ENCODE assay signal across 10 cellular contexts in the genomic region with DNA sequence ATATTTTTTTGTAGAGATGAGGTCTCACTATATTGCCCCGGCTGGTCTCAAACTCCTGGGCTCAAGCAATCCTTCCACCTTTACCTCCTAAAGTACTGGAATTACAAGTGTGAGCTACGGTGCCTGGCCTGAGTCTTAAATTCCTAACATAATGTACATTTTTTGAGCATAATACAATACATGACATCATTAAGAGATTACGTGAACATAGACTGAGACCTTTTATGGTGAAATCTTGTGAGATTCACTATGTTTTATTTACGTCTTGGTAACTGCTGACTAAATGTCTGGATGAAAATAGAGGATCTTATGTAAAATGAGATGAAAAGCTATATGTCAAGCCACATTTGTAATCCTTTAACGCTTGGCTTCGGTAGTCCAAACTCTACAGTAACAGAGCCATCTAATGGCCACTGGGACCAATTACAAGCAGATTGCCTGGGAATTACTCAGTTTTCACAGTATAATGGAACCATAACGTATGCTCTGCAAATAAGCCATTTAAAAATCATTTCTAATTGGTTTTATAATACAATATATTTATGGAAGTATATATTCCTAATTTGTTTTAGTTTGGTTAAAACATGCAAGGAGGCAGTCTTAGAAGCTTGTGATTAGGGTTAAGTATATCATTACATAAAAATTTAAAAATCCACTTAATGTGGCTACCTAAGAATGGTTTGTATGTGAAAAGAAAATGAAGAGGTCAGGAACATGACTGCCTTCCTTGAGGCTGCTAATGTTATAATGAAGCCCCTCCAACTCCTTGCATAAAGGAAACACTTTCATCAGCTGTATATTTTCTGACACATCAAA. TPM values are rescaled to one million over a fixed set of nuclear protein-coding genes. Genes with fewer than 3 reads are reported as not detected.
A peak's percentile ranks its signal among the peaks of the same experiment; 100 is the strongest.
DNase-seq lines count a peak whose midpoint lies in the region; ATAC-seq and TF ChIP-seq lines count a peak whose summit lies in the region.
"Had no signal": no experiment of that assay in that cellular context is flagged by ENCODE, and none has a peak within 500 bp of the region (broad histone marks: within the 10 kb centered on the region; RNA-seq: fewer than 3 reads in every experiment).

No MANE protein-coding gene starts in this region.

- WGBS in smooth muscle cell (ENCODE audit: low lambda C conversion rate), result 11% methylated on average over 7 of the region's 7 CpGs

- H4K20me1 ChIP-seq in OCI-LY7 (ENCODE audit: insufficient read depth, low read length), result no peaks in the 10 kb centered on the region
- H4K20me1 ChIP-seq in smooth muscle cell (ENCODE audit: low read depth), result no peaks in the 10 kb centered on the region

- H3K9me3 Mint-ChIP-seq in MCF 10A (ENCODE audit: unreplicated experiment), result no peaks in the 10 kb centered on the region
- no peaks in the 10 kb centered on the region for H3K9me3 Mint-ChIP-seq in immature natural killer cell
- H3K9me3 Mint-ChIP-seq: activated naive CD4-positive, alpha-beta T cell treated with anti-CD3 and anti-CD28 coated beads, Interleukin-2, amount 50 U/mL, for 24 hours; stimulated activated naive CD8-positive, alpha-beta T cell treated with anti-CD3 and anti-CD28 coated beads, Interleukin-15, Interleukin-2, amounts not matched to agents 100 ng/mL and 50 ng/mL, for 24 hours had no signal

- CTCF ChIA-PET in OCI-LY7 (lab: Charles Lee; ENCODE audit: unreplicated experiment), result interaction anchor here (0.6 kb wide), 2 partner anchors 8 to 136 kb away, joined by 3 to 5 read pairs; a partner anchor contains a TSS
- CTCF ChIA-PET in MCF 10A (lab: Yijun Ruan, JAX), result interaction anchor here (0.6 to 6.2 kb wide), 24 partner anchors 10 to 222 kb away, joined by 3 to 90 read pairs (median 4); no protein-coding TSS in a partner anchor

- H3K27me3 Mint-ChIP-seq in MCF 10A (ENCODE audit: insufficient read depth, unreplicated experiment) (no peaks in the 10 kb centered on the region), immature natural killer cell (ENCODE audit: low read depth in 3 of 3) (peaks cover 0 to 3% (median 0%) of the 10 kb centered on the region in 3 donors)
- H3K27me3 Mint-ChIP-seq: activated naive CD4-positive, alpha-beta T cell treated with anti-CD3 and anti-CD28 coated beads, Interleukin-2, amount 50 U/mL, for 24 hours; stimulated activated naive CD8-positive, alpha-beta T cell treated with anti-CD3 and anti-CD28 coated beads, Interleukin-15, Interleukin-2, amounts not matched to agents 100 ng/mL and 50 ng/mL, for 24 hours had no signal

- H3K27ac ChIP-seq in OCI-LY7 (ENCODE audit: low read depth, low read length, poor library complexity, severe bottlenecking) (no peak overlapping the region), smooth muscle cell (ENCODE audit: low read depth) (peak overlapping the region; percentile 70)

- H3K4me3 ChIP-seq in OCI-LY7 (ENCODE audit: low read depth, low read length, poor library complexity, severe bottlenecking) (no peak overlapping the region), smooth muscle cell (no peak overlapping the region)

- H3K79me2 ChIP-seq in OCI-LY7 (ENCODE audit: insufficient read depth, low read depth, low read length) (no peaks in the 10 kb centered on the region), smooth muscle cell (ENCODE audit: low read depth) (no peaks in the 10 kb centered on the region)

- intact Hi-C loops in OCI-LY7 (cut with micrococcal nuclease; ENCODE audit: unreplicated experiment), result loop anchor here (1.0 to 5.0 kb wide), 5 partner anchors 63 to 373 kb away; a partner anchor contains a TSS
- intact Hi-C loops in MCF 10A (cut with micrococcal nuclease), result loop anchor here (1.0 to 10.0 kb wide), 5 partner anchors 38 to 371 kb away; a partner anchor contains a TSS

- H3K36me3 ChIP-seq in OCI-LY7 (ENCODE audit: insufficient read depth, low read length) (no peaks in the 10 kb centered on the region), smooth muscle cell (ENCODE audit: low read depth) (no peaks in the 10 kb centered on the region)

- H3K4me3 Mint-ChIP-seq in MCF 10A (ENCODE audit: unreplicated experiment) (no peak overlapping the region), immature natural killer cell (no peak overlapping the region)
- H3K4me3 Mint-ChIP-seq: activated naive CD4-positive, alpha-beta T cell treated with anti-CD3 and anti-CD28 coated beads, Interleukin-2, amount 50 U/mL, for 24 hours; stimulated activated naive CD8-positive, alpha-beta T cell treated with anti-CD3 and anti-CD28 coated beads, Interleukin-15, Interleukin-2, amounts not matched to agents 100 ng/mL and 50 ng/mL, for 24 hours had no signal

- H3K9me3 ChIP-seq in OCI-LY7 (ENCODE audit: low read length) (peaks cover 4% of the 10 kb centered on the region; the same call in 1 of the 2 replicates), smooth muscle cell (replicated peaks; ENCODE audit: low read depth) (no peaks in the 10 kb centered on the region)

- no peak overlapping the region for H2AFZ ChIP-seq in OCI-LY7 (ENCODE audit: low read length)
- peak overlapping the region; percentile 6 for H2AFZ ChIP-seq in smooth muscle cell (ENCODE audit: low read depth)

- H3K4me1 Mint-ChIP-seq in MCF 10A (ENCODE audit: insufficient read depth, unreplicated experiment), result peaks cover 4% of the 10 kb centered on the region
- no peaks in the 10 kb centered on the region for H3K4me1 Mint-ChIP-seq in immature natural killer cell
- H3K4me1 Mint-ChIP-seq: activated naive CD4-positive, alpha-beta T cell treated with anti-CD3 and anti-CD28 coated beads, Interleukin-2, amount 50 U/mL, for 24 hours had no signal

- H3K9ac ChIP-seq in smooth muscle cell (ENCODE audit: low read depth), result peak overlapping the region; percentile 13

- no peaks in the 10 kb centered on the region for H3K9me2 ChIP-seq in OCI-LY7 (ENCODE audit: insufficient read depth, low read length)

- BruUV-seq in OCI-LY7 (replicated peaks; lab: Mats Ljungman, UMichigan) (no TSS peak), MCF 10A (replicated peaks; lab: Mats Ljungman, UMichigan) (no TSS peak)

- no peaks in the 10 kb centered on the region for H3F3A ChIP-seq in smooth muscle cell (ENCODE audit: low read depth)

- DNase-seq in NCI-H510A treated with DMSO at 0.1 percent for 48 hours (lab: John Stamatoyannopoulos, UW), result peak; percentile 83
- DNase-seq in NCI-H510A (lab: John Stamatoyannopoulos, UW), result no peak
- DNase-seq in KG1 (lab: John Stamatoyannopoulos, UW), result peak; percentile 37
- DNase-seq in OCI-LY7 (ENCODE audit: low spot score), result peak; percentile 80
- peak; percentile 83 for DNase-seq in MCF 10A (ENCODE audit: unreplicated experiment)
- peak; percentile 32 to 46 (median 44) for DNase-seq in immature natural killer cell
- no peak for DNase-seq in smooth muscle cell (lab: John Stamatoyannopoulos, UW; ENCODE audit: unreplicated experiment)

- H3K36me3 Mint-ChIP-seq in MCF 10A (ENCODE audit: insufficient read depth, unreplicated experiment) (peaks cover 6% of the 10 kb centered on the region), immature natural killer cell (no peaks in the 10 kb centered on the region)
- H3K36me3 Mint-ChIP-seq: activated naive CD4-positive, alpha-beta T cell treated with anti-CD3 and anti-CD28 coated beads, Interleukin-2, amount 50 U/mL, for 24 hours had no signal

- POLR2A ChIA-PET in OCI-LY7 (lab: Charles Lee), result interaction anchor here (0.6 kb wide), 1 partner anchor 24 kb away, joined by 3 read pairs; no protein-coding TSS in a partner anchor
- POLR2A ChIA-PET in MCF 10A (lab: Yijun Ruan, JAX), result interaction anchor here (0.6 to 1.3 kb wide), 8 partner anchors 9 to 246 kb away, joined by 3 to 10 read pairs (median 4); a partner anchor contains a TSS

- H3K27me3 ChIP-seq in smooth muscle cell (ENCODE audit: low read depth), result no peaks in the 10 kb centered on the region

- ATAC-seq in GM18907 (IDR thresholded peaks at IDR 0.05; ENCODE audit: unreplicated experiment), result no peak

- TF ChIP-seq CTCF in OCI-LY7 (conservative IDR thresholded peaks at IDR 0.05; ENCODE audit: low read length) (peak; percentile 98), MCF 10A (IDR thresholded peaks at IDR 0.05; ENCODE audit: unreplicated experiment) (peak; percentile 89), smooth muscle cell (IDR thresholded peaks at IDR 0.05; ENCODE audit: borderline replicate concordance, insufficient read depth, poor library complexity, severe bottlenecking) (peak; percentile 86)

- peak overlapping the region; percentile 23 for H3K27ac Mint-ChIP-seq in MCF 10A (ENCODE audit: low read depth, unreplicated experiment)
- H3K27ac Mint-ChIP-seq in immature natural killer cell, result no peak overlapping the region
- H3K27ac Mint-ChIP-seq: activated naive CD4-positive, alpha-beta T cell treated with anti-CD3 and anti-CD28 coated beads, Interleukin-2, amount 50 U/mL, for 24 hours; stimulated activated naive CD8-positive, alpha-beta T cell treated with anti-CD3 and anti-CD28 coated beads, Interleukin-15, Interleukin-2, amounts not matched to agents 100 ng/mL and 50 ng/mL, for 24 hours had no signal

- H3K4me2 ChIP-seq in OCI-LY7 (ENCODE audit: low read length) (no peak overlapping the region), smooth muscle cell (peak overlapping the region; percentile 68)

- H3K4me1 ChIP-seq in OCI-LY7 (ENCODE audit: insufficient read depth, low read length, poor library complexity, severe bottlenecking), result no peaks in the 10 kb centered on the region
- H3K4me1 ChIP-seq in smooth muscle cell (ENCODE audit: low read depth), result peaks cover 4% of the 10 kb centered on the region

RNA-seq across cellular contexts. Expression of a gene that starts 8.1 kb away (rescaled TPM):
- 4.5 TPM in 2 replicates for total RNA-seq in OCI-LY7 (2014; rRNA removed; shearing (Covaris generic))
- 5.3 and 9.1 TPM in 2 replicates for total RNA-seq in OCI-LY7 (2022)
- 1.1 and 1.4 TPM in 2 replicates for total RNA-seq in MCF 10A (2022)
- polyA plus RNA-seq in immature natural killer cell, result 1 to 10 TPM in 2 of 3 donors, under 1 TPM in 1; 0.97 to 1.0 (median 1.0) TPM
- 2.0 and 4.6 TPM in 2 replicates for total RNA-seq in smooth muscle cell
- polyA plus RNA-seq in smooth muscle cell, result 1.2 and 3.3 TPM in 2 replicates

Comparison
In these comparisons a context has a peak if more than half of its experiments do, and no peak if none do; other contexts are left out.
1. DNase-seq: peak in NCI-H510A treated with DMSO at 0.1 percent for 48 hours (single experiment), KG1 (single experiment), OCI-LY7 (single experiment), MCF 10A (single experiment) and immature natural killer cell (3 of 3); none in NCI-H510A (single experiment) and smooth muscle cell (single experiment).
2. Peak in every context shown above with its lines, with median percentiles within 50 percentile points of each other: CTCF ChIP-seq.